9 cellular contexts compared by ENCODE assay signal in the genomic region with DNA sequence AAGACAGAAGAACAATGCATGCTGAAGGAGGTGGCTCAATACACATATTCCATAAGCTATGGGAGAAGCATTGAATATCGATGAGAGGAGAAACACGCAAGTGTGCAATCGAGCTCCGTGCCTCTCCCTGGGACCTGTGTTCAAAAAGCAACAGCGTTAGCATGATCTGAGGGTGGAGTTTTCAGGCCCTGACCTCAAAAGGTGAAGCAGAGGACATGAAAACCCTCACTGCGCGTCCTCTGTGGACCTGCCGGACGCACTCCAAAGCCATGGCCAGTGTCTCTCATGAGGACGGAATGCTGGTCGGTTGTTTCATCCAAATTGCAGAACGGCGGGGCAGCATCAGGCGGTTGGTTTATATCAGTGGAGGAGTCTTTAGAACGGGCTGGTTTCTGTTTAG.
DNase-seq lines count a peak whose midpoint lies in the region; ATAC-seq and TF ChIP-seq lines count a peak whose summit lies in the region.
"Had no signal": no experiment of that assay in that cellular context is flagged by ENCODE, and none has a peak within 500 bp of the region (broad histone marks: within the 10 kb centered on the region; RNA-seq: fewer than 3 reads in every experiment).

No MANE protein-coding gene starts in this region.

- no peaks in the 10 kb centered on the region for H3K27me3 ChIP-seq in SU-DHL-6 (ENCODE audit: low read length)
- no peaks in the 10 kb centered on the region for H3K27me3 ChIP-seq in thyroid gland
- H3K27me3 ChIP-seq: breast epithelium had no signal

- no peaks in the 10 kb centered on the region for H4K20me1 ChIP-seq in SU-DHL-6 (ENCODE audit: low read depth, low read length)

- 89 to 93% methylated on average over 15 of the region's 15 CpGs for WGBS in thyroid gland, 2 donors

- H3K4me1 Mint-ChIP-seq in activated naive CD4-positive, alpha-beta T cell treated with anti-CD3 and anti-CD28 coated beads, Interleukin-2, amount 10 ng/mL, durations not matched to agents 7 days and 5 days = peaks cover 59% of the 10 kb centered on the region

- H2AFZ ChIP-seq in SU-DHL-6 (ENCODE audit: low read depth, low read length, severe bottlenecking) = no peak overlapping the region

- peak overlapping the region; percentile 21 for H3K27ac Mint-ChIP-seq in activated naive CD4-positive, alpha-beta T cell treated with anti-CD3 and anti-CD28 coated beads, Interleukin-2, amount 10 ng/mL, durations not matched to agents 7 days and 5 days

- intact Hi-C loops in thyroid gland (cut with DNase I) = no loop called here

- no peak for TF ChIP-seq CTCF in SU-DHL-6 (IDR thresholded peaks at IDR 0.05; ENCODE audit: insufficient read depth, low read length, poor library complexity, severe bottlenecking)
- TF ChIP-seq CTCF in thyroid gland (IDR thresholded peaks at IDR 0.05) = no peak

- H3K27ac ChIP-seq in SU-DHL-6 (ENCODE audit: low read depth, low read length) (peak overlapping the region; percentile 86), thyroid gland (no peak overlapping the region)
- H3K27ac ChIP-seq: breast epithelium had no signal

- H3K9me3 Mint-ChIP-seq in activated naive CD4-positive, alpha-beta T cell treated with anti-CD3 and anti-CD28 coated beads, Interleukin-2, amount 10 ng/mL, durations not matched to agents 7 days and 5 days = no peaks in the 10 kb centered on the region

- H3F3A ChIP-seq in SU-DHL-6 (ENCODE audit: insufficient read depth) = peaks cover 24% of the 10 kb centered on the region

- H3K9ac ChIP-seq in SU-DHL-6 (ENCODE audit: low read length) = peak overlapping the region; percentile 45

- ATAC-seq in HG02938 (IDR thresholded peaks at IDR 0.05; ENCODE audit: unreplicated experiment) = peak; percentile 11

- H3K79me2 ChIP-seq in SU-DHL-6 (ENCODE audit: insufficient read depth, low read length) = peaks cover 46% of the 10 kb centered on the region

- H3K27me3 Mint-ChIP-seq in activated naive CD4-positive, alpha-beta T cell treated with anti-CD3 and anti-CD28 coated beads, Interleukin-2, amount 10 ng/mL, durations not matched to agents 7 days and 5 days = peaks cover 8% of the 10 kb centered on the region

- H3K9me3 ChIP-seq in SU-DHL-6 (ENCODE audit: insufficient read depth, low read length) = no peaks in the 10 kb centered on the region
- no peaks in the 10 kb centered on the region for H3K9me3 ChIP-seq in thyroid gland
- H3K9me3 ChIP-seq: breast epithelium had no signal

- H3K4me3 ChIP-seq in SU-DHL-6 (ENCODE audit: insufficient read depth, low read length, poor library complexity, severe bottlenecking) (peak overlapping the region; percentile 3), thyroid gland (replicated peaks in 1 of 3) (no peak overlapping the region)
- H3K4me3 ChIP-seq: breast epithelium had no signal

- H3K36me3 ChIP-seq in SU-DHL-6 (ENCODE audit: low read length) (no peaks in the 10 kb centered on the region), thyroid gland (no peaks in the 10 kb centered on the region)
- H3K36me3 ChIP-seq: breast epithelium had no signal

- no peaks in the 10 kb centered on the region for H3K9me2 ChIP-seq in SU-DHL-6 (replicated peaks; ENCODE audit: insufficient read depth, low read length)

- no peak for DNase-seq in activated naive CD4-positive, alpha-beta T cell treated with anti-CD3 and anti-CD28 coated beads, Interleukin-2, amount 10 ng/mL, durations not matched to agents 7 days and 5 days
- DNase-seq in activated naive CD4-positive, alpha-beta T cell (lab: John Stamatoyannopoulos, UW) = no peak
- DNase-seq in thyroid gland = no peak
- no peak for DNase-seq in stimulated activated CD4-positive, alpha-beta T cell treated with anti-CD3 and anti-CD28 coated beads, Interleukin-4, amount 100 ng/mL, for 4 hours
- no peak for DNase-seq in LoVo (ENCODE audit: low spot score)
- no peak for DNase-seq in NCI-H1417 (lab: John Stamatoyannopoulos, UW)

- peak overlapping the region; percentile 58 for H3K4me2 ChIP-seq in SU-DHL-6 (ENCODE audit: low read depth, low read length, poor library complexity, severe bottlenecking)

- TF ChIP-seq POLR2A in thyroid gland (IDR thresholded peaks at IDR 0.05) = no peak

- H3K4me3 Mint-ChIP-seq in activated naive CD4-positive, alpha-beta T cell treated with anti-CD3 and anti-CD28 coated beads, Interleukin-2, amount 10 ng/mL, durations not matched to agents 7 days and 5 days = no peak overlapping the region

- peaks cover 0 to 5% of the 10 kb centered on the region in 2 donors for H3K4me1 ChIP-seq in thyroid gland
- H3K4me1 ChIP-seq: breast epithelium had no signal

- no peaks in the 10 kb centered on the region for H3K36me3 Mint-ChIP-seq in activated naive CD4-positive, alpha-beta T cell treated with anti-CD3 and anti-CD28 coated beads, Interleukin-2, amount 10 ng/mL, durations not matched to agents 7 days and 5 days

- CTCF ChIA-PET in activated naive CD4-positive, alpha-beta T cell treated with anti-CD3 and anti-CD28 coated beads, Interleukin-2, amount 10 ng/mL, durations not matched to agents 7 days and 5 days (lab: Charles Lee) = no interaction called here
